1 cellular context compared by ENCODE assay signal in genomic region chr16:29170393-29171239, GRCh38.
TF ChIP-seq lines count a peak whose summit lies in the region.

No MANE protein-coding gene starts in this region.

TF ChIP-seq in IMR-90, 13 proteins besides CTCF, POLR2A, EP300 and RAD21 (continued from another document):
- TF ChIP-seq CHD1 (IDR thresholded peaks at IDR 0.05; ENCODE audit: low read depth, low read length) (no peak), RFX5 (IDR thresholded peaks at IDR 0.05; ENCODE audit: low read depth, low read length) (no peak), RCOR1 (IDR thresholded peaks at IDR 0.05; ENCODE audit: insufficient replicate concordance, low read length) (no peak), USF2 (IDR thresholded peaks at IDR 0.05; ENCODE audit: low read depth, low read length) (no peak), CEBPB (IDR thresholded peaks at IDR 0.05; ENCODE audit: low read depth, low read length) (no peak)
